Comparison of ENCODE assay signal across 8 cellular contexts in genomic region chr3:108089544-108089943, GRCh38.
DNase-seq lines count a peak whose midpoint lies in the region; ATAC-seq and TF ChIP-seq lines count a peak whose summit lies in the region.

No MANE protein-coding gene starts in this region.

- H3K9me3 Mint-ChIP-seq in stimulated activated naive B cell treated with anti-CD40 and anti-IgM and Interleukin-4, amounts not matched to agents 10 μg/mL and 1 μg/mL and 100 μg/mL, for 72 hours = peaks cover 2 to 3% of the 10 kb centered on the region in 2 donors

- H3K4me3 ChIP-seq in WERI-Rb-1 (ENCODE audit: low read depth, low read length) = peak overlapping the region; percentile 96
- H3K4me3 ChIP-seq in iPS-11a (ENCODE audit: low read depth, low read length) = peak overlapping the region; percentile 82

- TF ChIP-seq CTCF in WERI-Rb-1 (IDR thresholded peaks at IDR 0.05; ENCODE audit: low read depth, low read length) (no peak), GM10248 (IDR thresholded peaks at IDR 0.05; ENCODE audit: control extremely low read depth, extremely low read depth, low read depth, missing control alignments) (no peak)

- no peaks in the 10 kb centered on the region for H3K27me3 ChIP-seq in WERI-Rb-1 (ENCODE audit: insufficient read depth, low read depth, severe bottlenecking)

- ATAC-seq in stimulated activated naive B cell treated with anti-CD40 and anti-IgM and Interleukin-4, amounts not matched to agents 10 μg/mL and 1 μg/mL and 100 μg/mL, for 72 hours (replicated peaks) = no peak
- ATAC-seq in GM18505 (IDR thresholded peaks at IDR 0.05; ENCODE audit: unreplicated experiment) (no peak), HG02759 (IDR thresholded peaks at IDR 0.05; ENCODE audit: unreplicated experiment) (no peak)

- peak; percentile 41 for DNase-seq in NCI-H2171 treated with DMSO at 0.1 percent for 48 hours (lab: John Stamatoyannopoulos, UW)
- no peak for DNase-seq in NCI-H2171 (lab: John Stamatoyannopoulos, UW)
- no peak for DNase-seq in WERI-Rb-1
- no peak for DNase-seq in stimulated activated naive B cell treated with anti-CD40 and anti-IgM and Interleukin-4, amounts not matched to agents 10 μg/mL and 1 μg/mL and 100 μg/mL, for 72 hours
- DNase-seq in GM10248 (ENCODE audit: extremely low spot score) = no peak

- H3K4me3 Mint-ChIP-seq in stimulated activated naive B cell treated with anti-CD40 and anti-IgM and Interleukin-4, amounts not matched to agents 10 μg/mL and 1 μg/mL and 100 μg/mL, for 72 hours = peak overlapping the region; percentile 97 to 100

- POLR2A ChIA-PET in GM10248 (lab: Yijun Ruan, JAX) = no interaction called here

- H3K27ac ChIP-seq in WERI-Rb-1 = no peak overlapping the region

- peaks cover 4% of the 10 kb centered on the region for H3K9me3 ChIP-seq in WERI-Rb-1 (ENCODE audit: severe bottlenecking)

- H3K36me3 ChIP-seq in WERI-Rb-1 = no peaks in the 10 kb centered on the region

- CTCF ChIA-PET in GM10248 (lab: Yijun Ruan, JAX) = interaction anchor here (1.1 to 1.6 kb wide), 3 partner anchors 10 to 63 kb away, joined by 3 to 4 read pairs (median 3); no protein-coding TSS in a partner anchor

- H3K4me1 Mint-ChIP-seq in stimulated activated naive B cell treated with anti-CD40 and anti-IgM and Interleukin-4, amounts not matched to agents 10 μg/mL and 1 μg/mL and 100 μg/mL, for 72 hours = peaks cover 22 to 31% of the 10 kb centered on the region in 2 donors

- no peak for TF ChIP-seq POLR2A in GM18505 (IDR thresholded peaks at IDR 0.05; ENCODE audit: borderline replicate concordance, extremely low read depth, insufficient read depth, insufficient read length)

- peaks cover 9 to 20% of the 10 kb centered on the region in 2 donors for H3K36me3 Mint-ChIP-seq in stimulated activated naive B cell treated with anti-CD40 and anti-IgM and Interleukin-4, amounts not matched to agents 10 μg/mL and 1 μg/mL and 100 μg/mL, for 72 hours

- H3K27me3 Mint-ChIP-seq in stimulated activated naive B cell treated with anti-CD40 and anti-IgM and Interleukin-4, amounts not matched to agents 10 μg/mL and 1 μg/mL and 100 μg/mL, for 72 hours = no peaks in the 10 kb centered on the region

- H3K27ac Mint-ChIP-seq in stimulated activated naive B cell treated with anti-CD40 and anti-IgM and Interleukin-4, amounts not matched to agents 10 μg/mL and 1 μg/mL and 100 μg/mL, for 72 hours = peak overlapping the region; percentile 100
